In genomic region chr2:206521115-206521514, GRCh38 we compare ENCODE assay signal across 28 cellular contexts.
DNase-seq lines count a peak whose midpoint lies in the region; ATAC-seq, FAIRE-seq and TF ChIP-seq lines count a peak whose summit lies in the region.
"Had no signal": no experiment of that assay in that cellular context is flagged by ENCODE, and none has a peak within 500 bp of the region (broad histone marks: within the 10 kb centered on the region; RNA-seq: fewer than 3 reads in every experiment).

No MANE protein-coding gene starts in this region.

- CTCF ChIA-PET in CD4-positive, alpha-beta T cell (lab: Charles Lee), result no interaction called here

- intact Hi-C loops in CD4-positive, alpha-beta T cell (cut with DNase I, micrococcal nuclease), result no loop called here

- H3K36me3 Mint-ChIP-seq in GM23338 (ENCODE audit: low read depth) (no peaks in the 10 kb centered on the region), endothelial cell (ENCODE audit: low read depth, unreplicated experiment) (no peaks in the 10 kb centered on the region)
- no peaks in the 10 kb centered on the region for H3K36me3 Mint-ChIP-seq in CD4-positive, alpha-beta T cell (ENCODE audit: low read depth)
- H3K36me3 Mint-ChIP-seq: CD8-positive, alpha-beta memory T cell; T-cell had no signal

- no peaks in the 10 kb centered on the region for H3K27me3 Mint-ChIP-seq in GM23338 (ENCODE audit: insufficient read depth, low read depth, poor library complexity)
- no peaks in the 10 kb centered on the region for H3K27me3 Mint-ChIP-seq in endothelial cell (ENCODE audit: unreplicated experiment)
- no peaks in the 10 kb centered on the region for H3K27me3 Mint-ChIP-seq in CD4-positive, alpha-beta T cell
- H3K27me3 Mint-ChIP-seq: T-cell had no signal

- H3K4me1 Mint-ChIP-seq in GM23338 (peaks cover 14% of the 10 kb centered on the region), endothelial cell (ENCODE audit: unreplicated experiment) (peaks cover 17% of the 10 kb centered on the region)
- peaks cover 10% of the 10 kb centered on the region for H3K4me1 Mint-ChIP-seq in CD4-positive, alpha-beta T cell (ENCODE audit: low read depth)
- H3K4me1 Mint-ChIP-seq: CD8-positive, alpha-beta memory T cell; T-cell had no signal

- H3K9me3 Mint-ChIP-seq in GM23338 (no peaks in the 10 kb centered on the region), endothelial cell (ENCODE audit: unreplicated experiment) (no peaks in the 10 kb centered on the region)
- H3K9me3 Mint-ChIP-seq in CD4-positive, alpha-beta T cell, result no peaks in the 10 kb centered on the region
- H3K9me3 Mint-ChIP-seq: CD8-positive, alpha-beta memory T cell; H9; T-cell had no signal

- TF ChIP-seq POLR2A in GM12892 (IDR thresholded peaks at IDR 0.05; ENCODE audit: low read depth, low read length), result no peak

- H3K4me2 ChIP-seq in GM23338, result no peak overlapping the region

- H4K20me1 ChIP-seq in GM23338 (replicated peaks; ENCODE audit: insufficient read depth), result no peaks in the 10 kb centered on the region
- H4K20me1 ChIP-seq: BLaER1 treated with 17β-estradiol and CSF1 and Interleukin-3, amounts not matched to agents 10 nM and 100 nM had no signal

- FAIRE-seq in GM12892 (lab: Jason Lieb, UNC), result peak; percentile 90

- no peaks in the 10 kb centered on the region for H3F3A ChIP-seq in GM23338 (replicated peaks; ENCODE audit: low read depth)

- DNase-seq in GM12892 (ENCODE audit: insufficient read length) (no peak), GM23338 (ENCODE audit: low spot score) (no peak), NCI-H82 treated with DMSO at 0.1 percent for 48 hours (lab: John Stamatoyannopoulos, UW; ENCODE audit: unreplicated experiment) (peak; percentile 5), endothelial cell (ENCODE audit: low spot score) (no peak), amygdala (lab: John Stamatoyannopoulos, UW) (no peak)
- no peak for DNase-seq in stimulated activated CD4-positive, alpha-beta T cell treated with anti-CD3 and anti-CD28 coated beads, Interleukin-4, amount 100 ng/mL, for 1 hour
- DNase-seq in CD4-positive, alpha-beta T cell, result no peak
- DNase-seq: Calu3; CD8-positive, alpha-beta memory T cell; DMS53; GDM1; H9; HFFc6; Kasumi-1; MG63; NCI-H1048; NCI-H1417 treated with DMSO at 0.1 percent for 48 hours; NCI-H187; NCI-H2107; NCI-H2227 treated with DMSO at 0.1 percent for 48 hours; NCI-H510A; NCI-H774; PC-3; SIG-M5; T-cell had no signal

- no peaks in the 10 kb centered on the region; the same call in 1 of the 2 replicates for H3K9me2 ChIP-seq in GM23338 (ENCODE audit: insufficient read depth)

- H3K36me3 ChIP-seq in GM23338 (ENCODE audit: insufficient read depth), result no peaks in the 10 kb centered on the region
- H3K36me3 ChIP-seq: BLaER1 treated with 17β-estradiol and CSF1 and Interleukin-3, amounts not matched to agents 10 nM and 100 nM; MG63 had no signal

- peak in 1 of 2 experiments; percentile 18; a peak in 1 of 4 replicates for TF ChIP-seq CTCF in GM23338 (conservative IDR thresholded peaks at IDR 0.05; ENCODE audit: low read depth in 2 of 2)
- no peak for TF ChIP-seq CTCF in endothelial cell (IDR thresholded peaks at IDR 0.05; ENCODE audit: unreplicated experiment)
- TF ChIP-seq CTCF in CD4-positive, alpha-beta T cell (IDR thresholded peaks at IDR 0.05), result no peak

- no peak overlapping the region for H2AFZ ChIP-seq in GM23338

- no peaks in the 10 kb centered on the region; the same call in 1 of the 2 replicates for H3K4me1 ChIP-seq in GM23338 (ENCODE audit: insufficient read depth)

- no peaks in the 10 kb centered on the region for H3K27me3 ChIP-seq in GM23338 (ENCODE audit: insufficient read depth)
- no peaks in the 10 kb centered on the region for H3K27me3 ChIP-seq in CD4-positive, alpha-beta T cell (ENCODE audit: control insufficient read depth, insufficient read depth, low read length)
- H3K27me3 ChIP-seq: BLaER1 treated with 17β-estradiol and CSF1 and Interleukin-3, amounts not matched to agents 10 nM and 100 nM; MG63 had no signal

- no peak overlapping the region for H3K27ac ChIP-seq in GM23338 (ENCODE audit: low read depth)
- H3K27ac ChIP-seq in CD4-positive, alpha-beta T cell (ENCODE audit: low read depth, low read length), result no peak overlapping the region
- H3K27ac ChIP-seq: BLaER1 treated with 17β-estradiol and CSF1 and Interleukin-3, amounts not matched to agents 10 nM and 100 nM; RWPE1 had no signal

- no peak overlapping the region for H3K4me3 ChIP-seq in GM23338
- H3K4me3 ChIP-seq: BLaER1 treated with 17β-estradiol and CSF1 and Interleukin-3, amounts not matched to agents 10 nM and 100 nM; MG63 had no signal

- POLR2A ChIA-PET in CD4-positive, alpha-beta T cell (lab: Charles Lee), result no interaction called here

- H3K9me3 ChIP-seq in CD4-positive, alpha-beta T cell (ENCODE audit: control insufficient read depth, low read length), result no peaks in the 10 kb centered on the region
- H3K9me3 ChIP-seq: BLaER1 treated with 17β-estradiol and CSF1 and Interleukin-3, amounts not matched to agents 10 nM and 100 nM; MG63 had no signal

- no peaks in the 10 kb centered on the region for H3K79me2 ChIP-seq in GM23338 (replicated peaks; ENCODE audit: insufficient read depth)

- ATAC-seq in GM23338, result peak; percentile 65
- no peak for ATAC-seq in CD4-positive, alpha-beta T cell (ENCODE audit: poor library complexity)
- ATAC-seq: PC-3, SK-N-SH treated with all-trans-retinoic acid at 6 μM for 48 hours, T-cell had no signal

- H3K27ac Mint-ChIP-seq in GM23338 (no peak overlapping the region), endothelial cell (ENCODE audit: unreplicated experiment) (peak overlapping the region; percentile 11)
- H3K27ac Mint-ChIP-seq in CD4-positive, alpha-beta T cell, result no peak overlapping the region
- H3K27ac Mint-ChIP-seq: CD8-positive, alpha-beta memory T cell; HFFc6; T-cell had no signal

- H3K4me3 Mint-ChIP-seq in GM23338 (no peak overlapping the region), endothelial cell (ENCODE audit: unreplicated experiment) (no peak overlapping the region)
- no peak overlapping the region for H3K4me3 Mint-ChIP-seq in CD4-positive, alpha-beta T cell
- H3K4me3 Mint-ChIP-seq: CD8-positive, alpha-beta memory T cell; H9; HFFc6; T-cell had no signal

TF ChIP-seq in GM23338, 12 proteins besides CTCF, POLR2A, EP300 and RAD21 (continues in another document):
- no peak for TF ChIP-seq CREB1 (CRISPR knock-in tag; IDR thresholded peaks at IDR 0.05; ENCODE audit: low read depth)
- TF ChIP-seq ZNF462 (CRISPR knock-in tag; IDR thresholded peaks at IDR 0.05), result no peak
